Comparison of ENCODE assay signal across 8 cellular contexts in the genomic region with DNA sequence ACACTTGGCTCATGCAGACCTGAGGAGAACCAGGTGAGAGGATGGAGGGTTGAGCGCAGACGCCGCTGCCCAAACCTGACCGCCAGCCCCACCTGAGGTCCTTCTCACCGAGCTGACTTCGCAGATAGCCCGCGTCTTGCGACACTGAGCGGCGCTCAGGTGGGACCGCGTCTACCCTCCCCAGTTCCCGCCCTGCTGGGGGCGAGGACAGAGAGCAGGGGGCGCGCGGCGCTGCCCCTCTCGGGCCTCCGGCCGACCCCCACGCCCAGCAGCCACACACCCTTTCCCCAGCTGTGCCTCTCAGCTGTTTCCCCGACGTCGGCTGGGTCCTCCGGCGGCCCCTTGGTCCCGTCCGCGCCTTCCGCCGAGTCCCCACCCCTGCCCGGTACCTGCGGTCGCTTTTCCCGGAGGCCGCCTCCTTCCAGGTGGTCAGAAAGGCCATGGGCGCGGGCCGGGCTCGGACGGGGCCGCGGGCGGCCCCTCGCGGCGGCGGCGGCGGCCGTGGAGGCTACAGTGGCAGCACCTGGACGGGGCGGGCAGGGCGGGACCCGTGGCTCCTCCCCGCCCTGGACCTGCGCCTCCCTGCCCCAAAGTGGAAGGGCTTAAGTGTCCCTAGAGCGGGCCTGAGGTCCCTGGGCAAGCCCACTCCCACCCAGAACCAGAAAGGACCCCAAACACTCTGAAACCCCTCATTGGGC. TPM values are rescaled to one million over a fixed set of nuclear protein-coding genes. Genes with fewer than 3 reads are reported as not detected.
DNase-seq lines count a peak whose midpoint lies in the region; ATAC-seq and TF ChIP-seq lines count a peak whose summit lies in the region.

No MANE protein-coding gene starts in this region.

- peak overlapping the region; percentile 92 for H3K4me2 ChIP-seq in hepatocyte

- no peaks in the 10 kb centered on the region for H4K20me1 ChIP-seq in hepatocyte (ENCODE audit: insufficient read depth, poor library complexity, severe bottlenecking)

- no peaks in the 10 kb centered on the region for H3K79me2 ChIP-seq in hepatocyte

- H3K27ac Mint-ChIP-seq in WTC11 = no peak overlapping the region

- no peaks in the 10 kb centered on the region for H3K9me3 Mint-ChIP-seq in WTC11

- H3K9me3 ChIP-seq in hepatocyte (ENCODE audit: low read depth) = no peaks in the 10 kb centered on the region

- peaks cover 13% of the 10 kb centered on the region for H3K27me3 ChIP-seq in hepatocyte

- H3K36me3 ChIP-seq in hepatocyte (replicated peaks; ENCODE audit: insufficient read depth, low read depth) = no peaks in the 10 kb centered on the region

- peak overlapping the region; percentile 56 for H2AFZ ChIP-seq in hepatocyte

- no peaks in the 10 kb centered on the region for H3K4me1 ChIP-seq in hepatocyte (ENCODE audit: insufficient read depth)

- TF ChIP-seq CTCF in WTC11 (IDR thresholded peaks at IDR 0.05) = no peak
- TF ChIP-seq CTCF in hepatocyte (IDR thresholded peaks at IDR 0.05; ENCODE audit: poor library complexity) = peak; percentile 7

- DNase-seq in WTC11 (ENCODE audit: low spot score) (peak; percentile 64), hepatocyte (ENCODE audit: low spot score) (peak; percentile 70), T-helper 2 cell (no peak)
- DNase-seq in activated CD4-positive, alpha-beta T cell treated with anti-CD3 and anti-CD28 coated beads, Interleukin-2, amount 50 U/mL, for 1 hour = no peak

- H3K4me3 Mint-ChIP-seq in WTC11 = peak overlapping the region; percentile 58

- no peak overlapping the region for H3K4me3 ChIP-seq in hepatocyte
- H3K4me3 ChIP-seq in skin epidermis = peak overlapping the region; percentile 8 to 39 (median 24)

- no peaks in the 10 kb centered on the region for H3K9me2 ChIP-seq in hepatocyte (replicated peaks; ENCODE audit: insufficient read depth)

- CTCF ChIA-PET in WTC11 (lab: Charles Lee) = interaction anchor here (0.7 to 4.7 kb wide), 5 partner anchors 14 to 48 kb away, joined by 3 to 15 read pairs (median 5); no protein-coding TSS in a partner anchor

- ATAC-seq in HG03432 (IDR thresholded peaks at IDR 0.05; ENCODE audit: unreplicated experiment) (peak; percentile 32), WTC11 (peak; percentile 80), HG02970 (IDR thresholded peaks at IDR 0.05; ENCODE audit: low FRiP score, unreplicated experiment) (no peak), GM18502 (IDR thresholded peaks at IDR 0.05; ENCODE audit: poor library complexity, unreplicated experiment) (no peak)

- POLR2A ChIA-PET in WTC11 (lab: Charles Lee) = no interaction called here

- no peaks in the 10 kb centered on the region for H3K36me3 Mint-ChIP-seq in WTC11

- WGBS in hepatocyte (ENCODE audit: low lambda C conversion rate, missing lambda C conversion rate) = 16% methylated on average over 18 of the region's 60 CpGs

- H3K27me3 Mint-ChIP-seq in WTC11 (ENCODE audit: low read depth) = peaks cover 22% of the 10 kb centered on the region

- H3K27ac ChIP-seq in hepatocyte (no peak overlapping the region), skin epidermis (peak overlapping the region in 13 of 21 experiments; percentile 12 to 81 (median 58))

- H3K4me1 Mint-ChIP-seq in WTC11 = peaks cover 10% of the 10 kb centered on the region

TF ChIP-seq in WTC11, 78 proteins besides CTCF, POLR2A, EP300 and RAD21 (continues in another document):
- TF ChIP-seq IRF2 (CRISPR knock-in tag; IDR thresholded peaks at IDR 0.05; ENCODE audit: borderline replicate concordance, low read depth) = no peak
- no peak for TF ChIP-seq HMGA2 (CRISPR knock-in tag; IDR thresholded peaks at IDR 0.05)
- no peak for TF ChIP-seq ATF1 (CRISPR knock-in tag; IDR thresholded peaks at IDR 0.05)
- TF ChIP-seq, protein P1, sequence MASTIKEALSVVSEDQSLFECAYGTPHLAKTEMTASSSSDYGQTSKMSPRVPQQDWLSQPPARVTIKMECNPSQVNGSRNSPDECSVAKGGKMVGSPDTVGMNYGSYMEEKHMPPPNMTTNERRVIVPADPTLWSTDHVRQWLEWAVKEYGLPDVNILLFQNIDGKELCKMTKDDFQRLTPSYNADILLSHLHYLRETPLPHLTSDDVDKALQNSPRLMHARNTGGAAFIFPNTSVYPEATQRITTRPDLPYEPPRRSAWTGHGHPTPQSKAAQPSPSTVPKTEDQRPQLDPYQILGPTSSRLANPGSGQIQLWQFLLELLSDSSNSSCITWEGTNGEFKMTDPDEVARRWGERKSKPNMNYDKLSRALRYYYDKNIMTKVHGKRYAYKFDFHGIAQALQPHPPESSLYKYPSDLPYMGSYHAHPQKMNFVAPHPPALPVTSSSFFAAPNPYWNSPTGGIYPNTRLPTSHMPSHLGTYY (CRISPR knock-in tag; IDR thresholded peaks at IDR 0.05) = no peak
- TF ChIP-seq, protein P2, sequence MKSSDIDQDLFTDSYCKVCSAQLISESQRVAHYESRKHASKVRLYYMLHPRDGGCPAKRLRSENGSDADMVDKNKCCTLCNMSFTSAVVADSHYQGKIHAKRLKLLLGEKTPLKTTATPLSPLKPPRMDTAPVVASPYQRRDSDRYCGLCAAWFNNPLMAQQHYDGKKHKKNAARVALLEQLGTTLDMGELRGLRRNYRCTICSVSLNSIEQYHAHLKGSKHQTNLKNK (CRISPR knock-in tag; IDR thresholded peaks at IDR 0.05) = no peak
- TF ChIP-seq, protein P3, sequence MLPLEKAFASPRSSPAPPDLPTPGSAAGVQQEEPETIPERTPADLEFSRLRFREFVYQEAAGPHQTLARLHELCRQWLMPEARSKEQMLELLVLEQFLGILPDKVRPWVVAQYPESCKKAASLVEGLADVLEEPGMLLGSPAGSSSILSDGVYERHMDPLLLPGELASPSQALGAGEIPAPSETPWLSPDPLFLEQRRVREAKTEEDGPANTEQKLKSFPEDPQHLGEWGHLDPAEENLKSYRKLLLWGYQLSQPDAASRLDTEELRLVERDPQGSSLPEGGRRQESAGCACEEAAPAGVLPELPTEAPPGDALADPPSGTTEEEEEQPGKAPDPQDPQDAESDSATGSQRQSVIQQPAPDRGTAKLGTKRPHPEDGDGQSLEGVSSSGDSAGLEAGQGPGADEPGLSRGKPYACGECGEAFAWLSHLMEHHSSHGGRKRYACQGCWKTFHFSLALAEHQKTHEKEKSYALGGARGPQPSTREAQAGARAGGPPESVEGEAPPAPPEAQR (CRISPR knock-in tag; IDR thresholded peaks at IDR 0.05) = no peak
- no peak for TF ChIP-seq ZNF416 (CRISPR knock-in tag; IDR thresholded peaks at IDR 0.05)
- TF ChIP-seq FOXK1 (CRISPR knock-in tag; IDR thresholded peaks at IDR 0.05) = no peak
- TF ChIP-seq, protein P4, sequence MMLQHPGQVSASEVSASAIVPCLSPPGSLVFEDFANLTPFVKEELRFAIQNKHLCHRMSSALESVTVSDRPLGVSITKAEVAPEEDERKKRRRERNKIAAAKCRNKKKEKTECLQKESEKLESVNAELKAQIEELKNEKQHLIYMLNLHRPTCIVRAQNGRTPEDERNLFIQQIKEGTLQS (CRISPR knock-in tag; conservative IDR thresholded peaks at IDR 0.05) = no peak
- no peak for TF ChIP-seq MXD4 (CRISPR knock-in tag; IDR thresholded peaks at IDR 0.05; ENCODE audit: borderline replicate concordance)
- no peak for TF ChIP-seq ZNF671 (CRISPR knock-in tag; IDR thresholded peaks at IDR 0.05)
- no peak for TF ChIP-seq RORB (CRISPR knock-in tag; IDR thresholded peaks at IDR 0.05)
- TF ChIP-seq, protein P5, sequence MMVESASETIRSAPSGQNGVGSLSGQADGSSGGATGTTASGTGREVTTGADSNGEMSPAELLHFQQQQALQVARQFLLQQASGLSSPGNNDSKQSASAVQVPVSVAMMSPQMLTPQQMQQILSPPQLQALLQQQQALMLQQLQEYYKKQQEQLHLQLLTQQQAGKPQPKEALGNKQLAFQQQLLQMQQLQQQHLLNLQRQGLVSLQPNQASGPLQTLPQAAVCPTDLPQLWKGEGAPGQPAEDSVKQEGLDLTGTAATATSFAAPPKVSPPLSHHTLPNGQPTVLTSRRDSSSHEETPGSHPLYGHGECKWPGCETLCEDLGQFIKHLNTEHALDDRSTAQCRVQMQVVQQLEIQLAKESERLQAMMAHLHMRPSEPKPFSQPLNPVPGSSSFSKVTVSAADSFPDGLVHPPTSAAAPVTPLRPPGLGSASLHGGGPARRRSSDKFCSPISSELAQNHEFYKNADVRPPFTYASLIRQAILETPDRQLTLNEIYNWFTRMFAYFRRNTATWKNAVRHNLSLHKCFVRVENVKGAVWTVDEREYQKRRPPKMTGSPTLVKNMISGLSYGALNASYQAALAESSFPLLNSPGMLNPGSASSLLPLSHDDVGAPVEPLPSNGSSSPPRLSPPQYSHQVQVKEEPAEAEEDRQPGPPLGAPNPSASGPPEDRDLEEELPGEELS (CRISPR knock-in tag; IDR thresholded peaks at IDR 0.05) = 0 out of 2 replicates have a peak, but pooled peaks have one; percentile 10
- TF ChIP-seq, protein P6, sequence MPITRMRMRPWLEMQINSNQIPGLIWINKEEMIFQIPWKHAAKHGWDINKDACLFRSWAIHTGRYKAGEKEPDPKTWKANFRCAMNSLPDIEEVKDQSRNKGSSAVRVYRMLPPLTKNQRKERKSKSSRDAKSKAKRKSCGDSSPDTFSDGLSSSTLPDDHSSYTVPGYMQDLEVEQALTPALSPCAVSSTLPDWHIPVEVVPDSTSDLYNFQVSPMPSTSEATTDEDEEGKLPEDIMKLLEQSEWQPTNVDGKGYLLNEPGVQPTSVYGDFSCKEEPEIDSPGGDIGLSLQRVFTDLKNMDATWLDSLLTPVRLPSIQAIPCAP (CRISPR knock-in tag; IDR thresholded peaks at IDR 0.05) = 0 out of 2 replicates have a peak, but pooled peaks have one; percentile 54
- no peak for TF ChIP-seq NR2C2 (CRISPR knock-in tag; IDR thresholded peaks at IDR 0.05)
- TF ChIP-seq KAT7 (CRISPR knock-in tag; IDR thresholded peaks at IDR 0.05; ENCODE audit: borderline replicate concordance) = no peak
- no peak for TF ChIP-seq ZNF232 (CRISPR knock-in tag; IDR thresholded peaks at IDR 0.05)
- TF ChIP-seq EMX1 (CRISPR knock-in tag; IDR thresholded peaks at IDR 0.05) = no peak
- TF ChIP-seq, protein P7, sequence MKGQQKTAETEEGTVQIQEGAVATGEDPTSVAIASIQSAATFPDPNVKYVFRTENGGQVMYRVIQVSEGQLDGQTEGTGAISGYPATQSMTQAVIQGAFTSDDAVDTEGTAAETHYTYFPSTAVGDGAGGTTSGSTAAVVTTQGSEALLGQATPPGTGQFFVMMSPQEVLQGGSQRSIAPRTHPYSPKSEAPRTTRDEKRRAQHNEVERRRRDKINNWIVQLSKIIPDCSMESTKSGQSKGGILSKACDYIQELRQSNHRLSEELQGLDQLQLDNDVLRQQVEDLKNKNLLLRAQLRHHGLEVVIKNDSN (CRISPR knock-in tag; IDR thresholded peaks at IDR 0.05) = no peak

RNA-seq across cellular contexts. Expression of a gene that starts 14.4 kb away (rescaled TPM):
- 3.4 to 8.4 TPM (median 5.7 TPM) in 3 replicates for total RNA-seq in WTC11 (2021)
- 35.1 and 40.0 TPM in 2 replicates for total RNA-seq in hepatocyte
- polyA plus RNA-seq in hepatocyte = 18.9 and 20.5 TPM in 2 replicates

Comparison
In these comparisons a context has a peak if more than half of its experiments do, and no peak if none do; other contexts are left out.
1. ATAC-seq: peak in HG03432 (single experiment) and WTC11 (single experiment); none in HG02970 (single experiment) and GM18502 (single experiment).
2. DNase-seq: peak in WTC11 (single experiment) and hepatocyte (single experiment); none in T-helper 2 cell (0 of 5) and activated CD4-positive, alpha-beta T cell treated with anti-CD3 and anti-CD28 coated beads, Interleukin-2, amount 50 U/mL, for 1 hour (single experiment).